Comparison of ENCODE assay signal across 7 cellular contexts in genomic region chr22:45268958-45269844, GRCh38. TPM values are rescaled to one million over a fixed set of nuclear protein-coding genes. Genes with fewer than 3 reads are reported as not detected.
DNase-seq lines count a peak whose midpoint lies in the region; ATAC-seq, FAIRE-seq and TF ChIP-seq lines count a peak whose summit lies in the region.

No MANE protein-coding gene starts in this region.

- no peaks in the 10 kb centered on the region for H3K27me3 ChIP-seq in HL-60 (ENCODE audit: insufficient read depth, poor library complexity, severe bottlenecking)

- peak overlapping the region; percentile 59 for H3K4me3 ChIP-seq in HL-60 (replicated peaks; ENCODE audit: insufficient read depth, low read length)

- peaks cover 27 to 31% of the 10 kb centered on the region in 2 donors for H3K27me3 Mint-ChIP-seq in natural killer cell treated with Interleukin-12 subunit alpha and Interleukin-12 subunit beta and Interleukin-15 and Interleukin-18, amount 100 ng/mL, for 72 hours

- DNase-seq in GM12892 (ENCODE audit: insufficient read length) (peak; percentile 75), HL-60 (ENCODE audit: low read depth in 1 of 2, low spot score in 1 of 2) (peak in 1 of 2 experiments; percentile 73), RPMI7951 (ENCODE audit: low read depth) (peak; percentile 58), fibroblast of the conjunctiva (ENCODE audit: low read depth) (peak; percentile 43)
- peak; percentile 83 for DNase-seq in activated T-helper 9 cell treated with anti-CD3 and anti-CD28 coated beads, Interleukin-2, amount 50 U/mL, for 16 hours (ENCODE audit: low read depth)
- peak; percentile 88 for DNase-seq in natural killer cell treated with Interleukin-12 subunit alpha and Interleukin-12 subunit beta and Interleukin-15 and Interleukin-18, amount 100 ng/mL, for 72 hours (ENCODE audit: low spot score)
- DNase-seq in stimulated activated naive CD4-positive, alpha-beta T cell (lab: John Stamatoyannopoulos, UW), result peak; percentile 62 to 94 (median 85)

- peak overlapping the region; percentile 24; the same call in 1 of the 2 replicates for H3K27ac ChIP-seq in HL-60 (replicated peaks)

- no peaks in the 10 kb centered on the region for H3K36me3 Mint-ChIP-seq in natural killer cell treated with Interleukin-12 subunit alpha and Interleukin-12 subunit beta and Interleukin-15 and Interleukin-18, amount 100 ng/mL, for 72 hours

- peak; percentile 73 for FAIRE-seq in GM12892 (lab: Jason Lieb, UNC)

- TF ChIP-seq CTCF in HL-60 (IDR thresholded peaks at IDR 0.05; ENCODE audit: insufficient read depth, low read length), result peak; percentile 61

- H3K27ac Mint-ChIP-seq in natural killer cell treated with Interleukin-12 subunit alpha and Interleukin-12 subunit beta and Interleukin-15 and Interleukin-18, amount 100 ng/mL, for 72 hours, result peak overlapping the region in 1 of 2 donors; percentile 55

- no peak for TF ChIP-seq POLR2A in GM12892 (IDR thresholded peaks at IDR 0.05; ENCODE audit: low read depth, low read length)

- H3K9me3 Mint-ChIP-seq in natural killer cell treated with Interleukin-12 subunit alpha and Interleukin-12 subunit beta and Interleukin-15 and Interleukin-18, amount 100 ng/mL, for 72 hours, result no peaks in the 10 kb centered on the region

- ATAC-seq in natural killer cell treated with Interleukin-12 subunit alpha and Interleukin-12 subunit beta and Interleukin-15 and Interleukin-18, amount 100 ng/mL, for 72 hours, result peak; percentile 95

- peak overlapping the region; percentile 75 for H3K4me3 Mint-ChIP-seq in natural killer cell treated with Interleukin-12 subunit alpha and Interleukin-12 subunit beta and Interleukin-15 and Interleukin-18, amount 100 ng/mL, for 72 hours

- peaks cover 10 to 11% of the 10 kb centered on the region in 2 donors for H3K4me1 Mint-ChIP-seq in natural killer cell treated with Interleukin-12 subunit alpha and Interleukin-12 subunit beta and Interleukin-15 and Interleukin-18, amount 100 ng/mL, for 72 hours (ENCODE audit: low read depth in 2 of 2)

RNA-seq across cellular contexts. Expression of gene UPK3A, which starts 15.5 kb away (rescaled TPM):
- polyA plus RNA-seq in GM12892 (2012; ENCODE audit: missing spikeins), result not detected
- not detected in 2 replicates for total RNA-seq in RPMI7951 (2014; rRNA removed; shearing (Covaris generic))
- total RNA-seq in natural killer cell treated with Interleukin-12 subunit alpha and Interleukin-12 subunit beta and Interleukin-15 and Interleukin-18, amount 100 ng/mL, for 72 hours, result not detected

RNA-seq across cellular contexts. Expression of gene KIAA0930, which starts 28.5 kb away (rescaled TPM):
- 32.5 TPM for polyA plus RNA-seq in GM12892 (2012; ENCODE audit: missing spikeins)
- 24.0 and 29.2 TPM in 2 replicates for total RNA-seq in RPMI7951 (2014; rRNA removed; shearing (Covaris generic))
- total RNA-seq in natural killer cell treated with Interleukin-12 subunit alpha and Interleukin-12 subunit beta and Interleukin-15 and Interleukin-18, amount 100 ng/mL, for 72 hours, result 10 to 100 TPM; 54.1 to 55.2 TPM

RNA-seq across cellular contexts. Expression of gene FAM118A, which starts 40.5 kb away (rescaled TPM):
- polyA plus RNA-seq in GM12892 (2012; ENCODE audit: missing spikeins), result 42.4 TPM
- 6.8 and 11.7 TPM in 2 replicates for total RNA-seq in RPMI7951 (2014; rRNA removed; shearing (Covaris generic))
- total RNA-seq in natural killer cell treated with Interleukin-12 subunit alpha and Interleukin-12 subunit beta and Interleukin-15 and Interleukin-18, amount 100 ng/mL, for 72 hours, result 100 to 1,000 TPM in 1 of 2 donors, 10 to 100 TPM in 1; 24.9 to 138 TPM
